In genomic region chr17:77883213-77883650, GRCh38 we compare ENCODE assay signal across 11 cellular contexts.
DNase-seq lines count a peak whose midpoint lies in the region; ATAC-seq and TF ChIP-seq lines count a peak whose summit lies in the region.
"Had no signal": no experiment of that assay in that cellular context is flagged by ENCODE, and none has a peak within 500 bp of the region (broad histone marks: within the 10 kb centered on the region; RNA-seq: fewer than 3 reads in every experiment).

No MANE protein-coding gene starts in this region.

- H3K9me3 ChIP-seq in CD4-positive, alpha-beta T cell (ENCODE audit: control insufficient read depth, low read length), result no peaks in the 10 kb centered on the region
- H3K9me3 ChIP-seq in Karpas-422 (ENCODE audit: low read length) (no peaks in the 10 kb centered on the region), neutrophil (no peaks in the 10 kb centered on the region)
- H3K9me3 ChIP-seq: adrenal gland, mucosa of descending colon had no signal

- peaks cover 88% of the 10 kb centered on the region for H3K4me1 Mint-ChIP-seq in CD4-positive, alpha-beta T cell (ENCODE audit: low read depth)
- peaks cover 81% of the 10 kb centered on the region for H3K4me1 Mint-ChIP-seq in dendritic cell treated with granulocyte-macrophage colony-stimulating factor and Interleukin-4, amounts not matched to agents 40 ng/mL and 50 ng/mL, for 4 days (ENCODE audit: low read depth)

- H3K9me2 ChIP-seq in Karpas-422 (replicated peaks; ENCODE audit: insufficient read depth, low read length), result no peaks in the 10 kb centered on the region

- H3K27me3 ChIP-seq in CD4-positive, alpha-beta T cell (ENCODE audit: control insufficient read depth, insufficient read depth, low read length), result no peaks in the 10 kb centered on the region
- H3K27me3 ChIP-seq in Karpas-422 (ENCODE audit: low read length) (no peaks in the 10 kb centered on the region; the same call in 1 of the 2 replicates), neutrophil (no peaks in the 10 kb centered on the region)

- POLR2A ChIA-PET in CD4-positive, alpha-beta T cell (lab: Charles Lee), result interaction anchor here (1.0 to 3.6 kb wide), 5 partner anchors 75 to 217 kb away, joined by 3 to 120 read pairs (median 13); partner anchors contain the start of gene TNRC6C

- H3K36me3 ChIP-seq in Karpas-422 (ENCODE audit: insufficient read depth, low read length), result no peaks in the 10 kb centered on the region
- H3K36me3 ChIP-seq in neutrophil, result no peaks in the 10 kb centered on the region
- H3K36me3 ChIP-seq: adrenal gland had no signal

- H3K4me3 Mint-ChIP-seq in CD4-positive, alpha-beta T cell, result no peak overlapping the region
- no peak overlapping the region for H3K4me3 Mint-ChIP-seq in dendritic cell treated with granulocyte-macrophage colony-stimulating factor and Interleukin-4, amounts not matched to agents 40 ng/mL and 50 ng/mL, for 4 days
- H3K4me3 Mint-ChIP-seq: GM23338 had no signal

- 0 out of 2 replicates have a peak overlapping the region, but pooled peaks have one; percentile 11 for H3K9ac ChIP-seq in Karpas-422 (ENCODE audit: low read length)

- no peaks in the 10 kb centered on the region for H3K79me2 ChIP-seq in Karpas-422 (ENCODE audit: low read length)

- no peaks in the 10 kb centered on the region for H3K9me3 Mint-ChIP-seq in CD4-positive, alpha-beta T cell
- H3K9me3 Mint-ChIP-seq in dendritic cell treated with granulocyte-macrophage colony-stimulating factor and Interleukin-4, amounts not matched to agents 40 ng/mL and 50 ng/mL, for 4 days, result no peaks in the 10 kb centered on the region
- H3K9me3 Mint-ChIP-seq: GM23338 had no signal

- H3K36me3 Mint-ChIP-seq in CD4-positive, alpha-beta T cell (ENCODE audit: low read depth), result peaks cover 4% of the 10 kb centered on the region
- H3K36me3 Mint-ChIP-seq in dendritic cell treated with granulocyte-macrophage colony-stimulating factor and Interleukin-4, amounts not matched to agents 40 ng/mL and 50 ng/mL, for 4 days (ENCODE audit: low read depth), result no peaks in the 10 kb centered on the region

- no peak for ATAC-seq in CD4-positive, alpha-beta T cell (ENCODE audit: poor library complexity)
- ATAC-seq in SK-N-SH treated with all-trans-retinoic acid at 6 μM for 48 hours, result no peak

- H2AFZ ChIP-seq in Karpas-422 (ENCODE audit: low read length), result no peak overlapping the region
- H2AFZ ChIP-seq: GM23338 had no signal

- H3K4me1 ChIP-seq in Karpas-422 (ENCODE audit: low read length) (peaks cover 62% of the 10 kb centered on the region), neutrophil (ENCODE audit: control insufficient read depth in 1 of 2, insufficient read depth in 1 of 2, low read depth in 1 of 2, low read length in 1 of 2) (peaks cover 90 to 96% of the 10 kb centered on the region in 2 experiments)

- peak overlapping the region; percentile 65 for H3K4me2 ChIP-seq in Karpas-422 (ENCODE audit: low read depth, low read length, poor library complexity, severe bottlenecking)
- H3K4me2 ChIP-seq: GM23338 had no signal

- H3K4me3 ChIP-seq in Karpas-422 (ENCODE audit: low read length), result no peak overlapping the region
- H3K4me3 ChIP-seq in neutrophil (ENCODE audit: low read depth in 1 of 2, low read length in 1 of 2), result peak overlapping the region in 1 of 2 experiments; percentile 55
- H3K4me3 ChIP-seq: adrenal gland, GM23338, mucosa of descending colon had no signal

- peak overlapping the region; percentile 93 for H3K27ac ChIP-seq in CD4-positive, alpha-beta T cell (ENCODE audit: low read depth, low read length)
- H3K27ac ChIP-seq in Karpas-422 (ENCODE audit: low read length) (no peak overlapping the region), neutrophil (peak overlapping the region; percentile 99)

- DNase-seq in CD4-positive, alpha-beta T cell, result no peak
- DNase-seq in Karpas-422 (no peak), kidney tubule cell (ENCODE audit: low spot score) (no peak), OCI-M1 (lab: John Stamatoyannopoulos, UW) (no peak)
- DNase-seq: foreskin fibroblast had no signal

- CTCF ChIA-PET in CD4-positive, alpha-beta T cell (lab: Charles Lee), result no interaction called here

- TF ChIP-seq CTCF in CD4-positive, alpha-beta T cell (IDR thresholded peaks at IDR 0.05), result no peak
- no peak for TF ChIP-seq CTCF in neutrophil (IDR thresholded peaks at IDR 0.05)

- no peaks in the 10 kb centered on the region; the same call in 1 of the 2 replicates for H4K20me1 ChIP-seq in Karpas-422 (ENCODE audit: insufficient read depth, low read depth, low read length)

- H3K27me3 Mint-ChIP-seq in CD4-positive, alpha-beta T cell, result no peaks in the 10 kb centered on the region
- H3K27me3 Mint-ChIP-seq in dendritic cell treated with granulocyte-macrophage colony-stimulating factor and Interleukin-4, amounts not matched to agents 40 ng/mL and 50 ng/mL, for 4 days, result peaks cover 74% of the 10 kb centered on the region

- peak overlapping the region; percentile 97 for H3K27ac Mint-ChIP-seq in CD4-positive, alpha-beta T cell
- H3K27ac Mint-ChIP-seq in dendritic cell treated with granulocyte-macrophage colony-stimulating factor and Interleukin-4, amounts not matched to agents 40 ng/mL and 50 ng/mL, for 4 days, result peak overlapping the region; percentile 76
- H3K27ac Mint-ChIP-seq: GM23338 had no signal

- intact Hi-C loops in CD4-positive, alpha-beta T cell (cut with DNase I, micrococcal nuclease), result loop anchor here (2.0 to 10.0 kb wide), 3 partner anchors 48 to 132 kb away; partner anchors contain the start of gene TNRC6C (in 2 of the 2)
- intact Hi-C loops in dendritic cell treated with granulocyte-macrophage colony-stimulating factor and Interleukin-4, amounts not matched to agents 40 ng/mL and 50 ng/mL, for 4 days (cut with micrococcal nuclease), result loop anchor here (5.0 kb wide), 1 partner anchor 34 kb away; no protein-coding TSS in a partner anchor

TF ChIP-seq in SK-N-SH treated with all-trans-retinoic acid at 6 μM for 48 hours, 23 proteins besides CTCF, POLR2A, EP300 and RAD21:
- no peak for TF ChIP-seq ZFP30 (CRISPR knock-in tag; IDR thresholded peaks at IDR 0.05)
- TF ChIP-seq, protein P1, sequence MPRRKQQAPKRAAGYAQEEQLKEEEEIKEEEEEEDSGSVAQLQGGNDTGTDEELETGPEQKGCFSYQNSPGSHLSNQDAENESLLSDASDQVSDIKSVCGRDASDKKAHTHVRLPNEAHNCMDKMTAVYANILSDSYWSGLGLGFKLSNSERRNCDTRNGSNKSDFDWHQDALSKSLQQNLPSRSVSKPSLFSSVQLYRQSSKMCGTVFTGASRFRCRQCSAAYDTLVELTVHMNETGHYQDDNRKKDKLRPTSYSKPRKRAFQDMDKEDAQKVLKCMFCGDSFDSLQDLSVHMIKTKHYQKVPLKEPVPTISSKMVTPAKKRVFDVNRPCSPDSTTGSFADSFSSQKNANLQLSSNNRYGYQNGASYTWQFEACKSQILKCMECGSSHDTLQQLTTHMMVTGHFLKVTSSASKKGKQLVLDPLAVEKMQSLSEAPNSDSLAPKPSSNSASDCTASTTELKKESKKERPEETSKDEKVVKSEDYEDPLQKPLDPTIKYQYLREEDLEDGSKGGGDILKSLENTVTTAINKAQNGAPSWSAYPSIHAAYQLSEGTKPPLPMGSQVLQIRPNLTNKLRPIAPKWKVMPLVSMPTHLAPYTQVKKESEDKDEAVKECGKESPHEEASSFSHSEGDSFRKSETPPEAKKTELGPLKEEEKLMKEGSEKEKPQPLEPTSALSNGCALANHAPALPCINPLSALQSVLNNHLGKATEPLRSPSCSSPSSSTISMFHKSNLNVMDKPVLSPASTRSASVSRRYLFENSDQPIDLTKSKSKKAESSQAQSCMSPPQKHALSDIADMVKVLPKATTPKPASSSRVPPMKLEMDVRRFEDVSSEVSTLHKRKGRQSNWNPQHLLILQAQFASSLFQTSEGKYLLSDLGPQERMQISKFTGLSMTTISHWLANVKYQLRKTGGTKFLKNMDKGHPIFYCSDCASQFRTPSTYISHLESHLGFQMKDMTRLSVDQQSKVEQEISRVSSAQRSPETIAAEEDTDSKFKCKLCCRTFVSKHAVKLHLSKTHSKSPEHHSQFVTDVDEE (CRISPR knock-in tag; IDR thresholded peaks at IDR 0.05), result no peak
TF ChIP-seq in SK-N-SH treated with all-trans-retinoic acid at 6 μM for 48 hours: peak in this region for 0.
